In genomic region chr2:182220318-182220717, GRCh38 we compare ENCODE assay signal across 15 cellular contexts.
DNase-seq lines count a peak whose midpoint lies in the region; ATAC-seq and TF ChIP-seq lines count a peak whose summit lies in the region.
"Had no signal": no experiment of that assay in that cellular context is flagged by ENCODE, and none has a peak within 500 bp of the region (broad histone marks: within the 10 kb centered on the region; RNA-seq: fewer than 3 reads in every experiment).

No MANE protein-coding gene starts in this region.

- peaks cover 8% of the 10 kb centered on the region for H3F3A ChIP-seq in neural cell (ENCODE audit: insufficient read depth, low read length, poor library complexity, severe bottlenecking)

- ATAC-seq in HG03039 (IDR thresholded peaks at IDR 0.05; ENCODE audit: unreplicated experiment) = no peak
- ATAC-seq: GM23338 had no signal

- H3K4me3 Mint-ChIP-seq in activated naive CD4-positive, alpha-beta T cell treated with anti-CD3 and anti-CD28 coated beads, Interleukin-2, amount 10 ng/mL, durations not matched to agents 7 days and 5 days = no peak overlapping the region
- H3K4me3 Mint-ChIP-seq: B cell; CD4-positive, alpha-beta T cell; GM23338; H9 had no signal

- peak; percentile 35 for TF ChIP-seq RAD21 in neural cell (conservative IDR thresholded peaks at IDR 0.05)

- no peaks in the 10 kb centered on the region for H3K9me3 ChIP-seq in neural cell (ENCODE audit: low read length)

- no peaks in the 10 kb centered on the region for H3K9me3 Mint-ChIP-seq in activated naive CD4-positive, alpha-beta T cell treated with anti-CD3 and anti-CD28 coated beads, Interleukin-2, amount 10 ng/mL, durations not matched to agents 7 days and 5 days
- H3K9me3 Mint-ChIP-seq: CD4-positive, alpha-beta T cell; GM23338; H9 had no signal

- no peak overlapping the region for H3K27ac Mint-ChIP-seq in activated naive CD4-positive, alpha-beta T cell treated with anti-CD3 and anti-CD28 coated beads, Interleukin-2, amount 10 ng/mL, durations not matched to agents 7 days and 5 days
- H3K27ac Mint-ChIP-seq: B cell; CD4-positive, alpha-beta T cell; GM23338 had no signal

- H3K27ac ChIP-seq in dorsolateral prefrontal cortex = peak overlapping the region in 52 of 59 donors; percentile 1 to 84 (median 60)
- peak overlapping the region; percentile 87 for H3K27ac ChIP-seq in neural cell (ENCODE audit: low read length)
- H3K27ac ChIP-seq: HL-60 had no signal

- H3K4me3 ChIP-seq in dorsolateral prefrontal cortex (no peak overlapping the region), neural cell (ENCODE audit: low read length) (peak overlapping the region; percentile 47)
- H3K4me3 ChIP-seq: GM23338 had no signal

- CTCF ChIA-PET in activated naive CD4-positive, alpha-beta T cell treated with anti-CD3 and anti-CD28 coated beads, Interleukin-2, amount 10 ng/mL, durations not matched to agents 7 days and 5 days (lab: Charles Lee) = no interaction called here

- no peaks in the 10 kb centered on the region for H3K36me3 ChIP-seq in neural cell (ENCODE audit: insufficient read depth, low read length)

- H3K9me2 ChIP-seq in neural cell (ENCODE audit: insufficient read depth, low read length) = no peaks in the 10 kb centered on the region

- no peaks in the 10 kb centered on the region for H3K79me2 ChIP-seq in neural cell (replicated peaks; ENCODE audit: insufficient read depth, low read length)

- peak; percentile 69 for TF ChIP-seq EP300 in neural cell (conservative IDR thresholded peaks at IDR 0.05; ENCODE audit: poor library complexity, severe bottlenecking)

- no peak for TF ChIP-seq CTCF in dorsolateral prefrontal cortex (IDR thresholded peaks at IDR 0.05 in 54 of 56, conservative IDR thresholded peaks at IDR 0.05 in 2 of 56; ENCODE audit: low read depth in 1 of 56, partially characterized antibody in 56 of 56)
- TF ChIP-seq CTCF in neural cell (IDR thresholded peaks at IDR 0.05; ENCODE audit: poor library complexity, severe bottlenecking) = no peak

- intact Hi-C loops in dorsolateral prefrontal cortex (cut with DNase I) = no loop called here

- peak overlapping the region; percentile 45 for H3K9ac ChIP-seq in neural cell (ENCODE audit: low read length)

- DNase-seq in NCI-H748 (lab: John Stamatoyannopoulos, UW; ENCODE audit: unreplicated experiment) (peak; percentile 46), NCI-H748 treated with DMSO at 0.1 percent for 48 hours (lab: John Stamatoyannopoulos, UW) (no peak), dorsolateral prefrontal cortex (no peak), NCI-H2196 treated with DMSO at 0.1 percent for 48 hours (lab: John Stamatoyannopoulos, UW; ENCODE audit: unreplicated experiment) (no peak)
- DNase-seq in activated naive CD4-positive, alpha-beta T cell treated with anti-CD3 and anti-CD28 coated beads, Interleukin-2, amount 10 ng/mL, durations not matched to agents 7 days and 5 days = no peak
- DNase-seq: 8988T; Calu3; CD4-positive, alpha-beta T cell; DMS 273 treated with DMSO at 0.1 percent for 48 hours; H9 had no signal

- H3K27me3 Mint-ChIP-seq in activated naive CD4-positive, alpha-beta T cell treated with anti-CD3 and anti-CD28 coated beads, Interleukin-2, amount 10 ng/mL, durations not matched to agents 7 days and 5 days = no peaks in the 10 kb centered on the region
- H3K27me3 Mint-ChIP-seq: B cell; CD4-positive, alpha-beta T cell had no signal

- peak overlapping the region; percentile 71 for H3K4me2 ChIP-seq in neural cell (ENCODE audit: low read length)

- H3K36me3 Mint-ChIP-seq in activated naive CD4-positive, alpha-beta T cell treated with anti-CD3 and anti-CD28 coated beads, Interleukin-2, amount 10 ng/mL, durations not matched to agents 7 days and 5 days = no peaks in the 10 kb centered on the region

- no peaks in the 10 kb centered on the region for H3K4me1 Mint-ChIP-seq in activated naive CD4-positive, alpha-beta T cell treated with anti-CD3 and anti-CD28 coated beads, Interleukin-2, amount 10 ng/mL, durations not matched to agents 7 days and 5 days
- H3K4me1 Mint-ChIP-seq: B cell had no signal

- H3K27me3 ChIP-seq in dorsolateral prefrontal cortex (no peaks in the 10 kb centered on the region), neural cell (ENCODE audit: insufficient read depth, low read depth, low read length) (no peaks in the 10 kb centered on the region)

- H2AFZ ChIP-seq in neural cell (ENCODE audit: low read depth, low read length) = peak overlapping the region; percentile 56

- no peaks in the 10 kb centered on the region for H4K20me1 ChIP-seq in neural cell (ENCODE audit: insufficient read depth)

TF ChIP-seq in neural cell, 6 proteins besides CTCF, POLR2A, EP300 and RAD21:
- peak; percentile 41 for TF ChIP-seq SMC3 (conservative IDR thresholded peaks at IDR 0.05; ENCODE audit: poor library complexity)
- TF ChIP-seq POLR2AphosphoS5 (IDR thresholded peaks at IDR 0.05) = peak; percentile 39
- no peak for TF ChIP-seq EZH2 (IDR thresholded peaks at IDR 0.05; ENCODE audit: borderline replicate concordance, insufficient read depth, low read length, poor library complexity, severe bottlenecking)
- TF ChIP-seq REST (IDR thresholded peaks at IDR 0.05; ENCODE audit: borderline replicate concordance) = peak; percentile 52
- peak; percentile 68 for TF ChIP-seq MXI1 (conservative IDR thresholded peaks at IDR 0.05; ENCODE audit: poor library complexity, severe bottlenecking)
- no peak for TF ChIP-seq TAF1 (IDR thresholded peaks at IDR 0.05; ENCODE audit: low read depth)
